8 cellular contexts compared by ENCODE assay signal in genomic region chr5:71533614-71534013, GRCh38. TPM values are rescaled to one million over a fixed set of nuclear protein-coding genes. Genes with fewer than 3 reads are reported as not detected.
DNase-seq lines count a peak whose midpoint lies in the region; ATAC-seq and TF ChIP-seq lines count a peak whose summit lies in the region.

No MANE protein-coding gene starts in this region.

- no peaks in the 10 kb centered on the region for H3K27me3 ChIP-seq in left ventricle myocardium inferior (ENCODE audit: low read depth)

- peak; percentile 61 for ATAC-seq in GM18907 (IDR thresholded peaks at IDR 0.05; ENCODE audit: unreplicated experiment)
- ATAC-seq in HG03460 (IDR thresholded peaks at IDR 0.05; ENCODE audit: unreplicated experiment): no peak

- no peaks in the 10 kb centered on the region for H3K9me3 ChIP-seq in left ventricle myocardium inferior (replicated peaks)

- peak overlapping the region; percentile 45 for H3K27ac ChIP-seq in left ventricle myocardium inferior (replicated peaks)

- TF ChIP-seq CTCF in left ventricle myocardium inferior (IDR thresholded peaks at IDR 0.05; ENCODE audit: borderline replicate concordance): no peak

- DNase-seq in AML-193 (lab: John Stamatoyannopoulos, UW): peak; percentile 5 to 20
- DNase-seq in SW480 (ENCODE audit: low spot score): peak; percentile 5
- DNase-seq in left ventricle myocardium inferior: no peak
- no peak for DNase-seq in NCI-H1417 (lab: John Stamatoyannopoulos, UW)
- no peak for DNase-seq in activated CD8-positive, alpha-beta memory T cell treated with anti-CD3 and anti-CD28 coated beads, Interleukin-2, amount 50 U/mL, for 48 hours
- DNase-seq in NCI-H1694 (lab: John Stamatoyannopoulos, UW): no peak

- H3K36me3 ChIP-seq in left ventricle myocardium inferior: peaks cover 29% of the 10 kb centered on the region

- H3K4me1 ChIP-seq in left ventricle myocardium inferior: peaks cover 6% of the 10 kb centered on the region

- H3K4me3 ChIP-seq in left ventricle myocardium inferior: no peak overlapping the region

- intact Hi-C loops in left ventricle myocardium inferior (cut with micrococcal nuclease): no loop called here

RNA-seq across cellular contexts. Expression of gene MCCC2, which starts 53.5 kb away (rescaled TPM):
- total RNA-seq in left ventricle myocardium inferior: 154 TPM

Comparison
In these comparisons a context has a peak if more than half of its experiments do, and no peak if none do; other contexts are left out.
1. DNase-seq: peak in AML-193 (2 of 2) and SW480 (single experiment); none in left ventricle myocardium inferior (single experiment), NCI-H1417 (0 of 3), activated CD8-positive, alpha-beta memory T cell treated with anti-CD3 and anti-CD28 coated beads, Interleukin-2, amount 50 U/mL, for 48 hours (single experiment) and NCI-H1694 (single experiment).